ENCODE assay signal across 25 cellular contexts in the genomic region with DNA sequence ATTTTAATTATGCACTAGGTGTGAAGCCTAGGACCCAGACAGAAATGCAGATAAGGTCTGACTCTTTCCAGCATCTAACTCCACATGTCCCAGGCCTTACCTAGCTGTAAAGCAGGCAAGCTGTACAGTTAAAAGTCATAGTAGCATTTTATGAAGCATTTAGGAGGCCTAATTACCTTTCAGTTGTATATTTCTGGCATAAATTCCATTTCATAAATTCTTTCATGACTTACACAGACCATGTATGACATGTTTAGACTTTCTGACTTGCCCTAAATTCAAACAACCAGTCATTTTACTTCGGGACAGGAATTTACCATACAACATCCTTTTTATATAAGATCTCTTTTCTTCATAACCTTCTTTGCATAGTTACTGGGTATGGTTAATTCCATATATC.
"Had no signal": no experiment of that assay in that cellular context is flagged by ENCODE, and none has a peak within 500 bp of the region (broad histone marks: within the 10 kb centered on the region; RNA-seq: fewer than 3 reads in every experiment).

No MANE protein-coding gene starts in this region.

- H3K27ac ChIP-seq: colonic mucosa, epithelial cell of prostate, esophagus squamous epithelium, gastrocnemius medialis, heart right ventricle, left lung, lower lobe of right lung had no signal

- H3K4me3 ChIP-seq: colonic mucosa, esophagus squamous epithelium, gastrocnemius medialis, heart right ventricle, left lung, lower lobe of right lung, mucosa of descending colon had no signal

- DNase-seq: colonic mucosa; cortex of kidney; effector CD8-positive, alpha-beta T cell; effector memory CD8-positive, alpha-beta T cell; endodermal cell; erythroblast; esophagus squamous epithelium; foreskin fibroblast; foreskin melanocyte; gastrocnemius medialis; glutamatergic neuron; head of caudate nucleus; heart right ventricle; hippocampal formation; left cardiac atrium; left lung; left ventricle myocardium superior; lower lobe of right lung; mesenchymal stem cell; mucosa of descending colon; naive B cell had no signal

- H3K9me3 ChIP-seq: colonic mucosa, esophagus squamous epithelium, gastrocnemius medialis, left lung, lower lobe of right lung, mucosa of descending colon had no signal

- ATAC-seq: effector memory CD8-positive, alpha-beta T cell; esophagus mucosa; gastrocnemius medialis; heart right ventricle; left cardiac atrium; left lung; left ventricle myocardium superior; lower lobe of right lung; mucosa of descending colon had no signal

- H3K27me3 ChIP-seq: colonic mucosa, esophagus squamous epithelium, gastrocnemius medialis, heart right ventricle, left lung had no signal

- H3K4me1 ChIP-seq: colonic mucosa, esophagus squamous epithelium, gastrocnemius medialis, heart right ventricle, left lung, lower lobe of right lung had no signal

- H3K36me3 ChIP-seq: colonic mucosa, esophagus squamous epithelium, gastrocnemius medialis, left lung, lower lobe of right lung had no signal

- FAIRE-seq: islet of Langerhans, keratinocyte had no signal
